Comparison of ENCODE assay signal across 8 cellular contexts in the genomic region with DNA sequence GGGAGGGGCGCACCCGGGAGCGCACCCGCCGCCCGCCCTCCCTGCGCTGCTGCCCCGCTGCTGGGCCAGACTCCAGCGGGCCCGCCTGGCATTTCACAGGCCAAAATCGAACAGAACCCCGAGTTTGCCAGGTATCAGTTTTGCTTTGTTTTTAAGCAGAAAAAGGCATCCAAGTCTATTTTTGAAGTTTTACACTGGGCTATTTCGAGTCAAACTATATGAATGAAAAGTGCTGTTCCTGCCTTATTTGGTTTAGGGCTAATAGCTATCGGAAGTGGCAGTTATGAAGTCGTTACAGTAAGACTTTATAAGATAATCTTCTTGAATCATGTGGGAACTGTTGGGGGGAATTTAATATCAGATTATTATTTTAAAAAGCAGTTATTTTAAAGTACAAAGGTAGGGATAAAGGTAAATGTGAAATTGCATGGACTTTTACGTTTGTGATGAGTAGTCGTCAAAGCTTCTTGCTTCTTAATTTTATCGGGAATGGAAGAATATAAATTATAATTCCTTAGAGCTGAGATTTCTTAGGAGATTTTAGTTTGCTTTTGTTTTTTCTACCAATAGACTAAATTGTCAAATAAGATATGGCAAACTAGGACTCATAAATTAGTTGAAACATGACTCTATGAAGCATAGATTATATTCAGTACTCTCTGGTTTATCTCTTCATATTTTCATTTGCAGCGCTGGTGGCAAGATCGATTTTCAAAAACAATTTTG. TPM values are rescaled to one million over a fixed set of nuclear protein-coding genes. Genes with fewer than 3 reads are reported as not detected.
A peak's percentile ranks its signal among the peaks of the same experiment; 100 is the strongest.
DNase-seq lines count a peak whose midpoint lies in the region; ATAC-seq, FAIRE-seq and TF ChIP-seq lines count a peak whose summit lies in the region.

No MANE protein-coding gene starts in this region.

- ATAC-seq in stimulated activated naive CD8-positive, alpha-beta T cell treated with anti-CD3 and anti-CD28 coated beads, Interleukin-15, Interleukin-2, amounts not matched to agents 100 U/mL and 50 U/mL, for 24 hours: no peak
- no peak for ATAC-seq in activated CD8-positive, alpha-beta T cell treated with anti-CD3 and anti-CD28 coated beads for 36 hours
- ATAC-seq in GM18873 (IDR thresholded peaks at IDR 0.05; ENCODE audit: low FRiP score, unreplicated experiment): no peak

- H3K9me3 Mint-ChIP-seq in stimulated activated naive CD8-positive, alpha-beta T cell treated with anti-CD3 and anti-CD28 coated beads, Interleukin-15, Interleukin-2, amounts not matched to agents 100 ng/mL and 50 ng/mL, for 24 hours: no peaks in the 10 kb centered on the region
- no peaks in the 10 kb centered on the region for H3K9me3 Mint-ChIP-seq in activated CD8-positive, alpha-beta T cell treated with anti-CD3 and anti-CD28 coated beads for 36 hours

- intact Hi-C loops in activated CD8-positive, alpha-beta T cell treated with anti-CD3 and anti-CD28 coated beads for 36 hours (cut with micrococcal nuclease): no loop called here
- intact Hi-C loops in testis (cut with DNase I; ENCODE audit: low total_unique reads): no loop called here

- H3K4me1 ChIP-seq in testis (no peaks in the 10 kb centered on the region), small intestine (ENCODE audit: control insufficient read depth in 2 of 2, insufficient read depth in 1 of 2, low read depth in 1 of 2, low read length in 1 of 2) (no peaks in the 10 kb centered on the region)

- H3K4me3 ChIP-seq in iPS-18c (ENCODE audit: insufficient read depth, low read depth, low read length) (peak overlapping the region; percentile 55), testis (peak overlapping the region; percentile 86 to 95), small intestine (ENCODE audit: low read depth in 1 of 2, low read length in 2 of 2) (peak overlapping the region in 1 of 2 donors; percentile 59)

- H3K36me3 Mint-ChIP-seq in stimulated activated naive CD8-positive, alpha-beta T cell treated with anti-CD3 and anti-CD28 coated beads, Interleukin-15, Interleukin-2, amounts not matched to agents 100 ng/mL and 50 ng/mL, for 24 hours (ENCODE audit: low read depth): no peaks in the 10 kb centered on the region
- H3K36me3 Mint-ChIP-seq in activated CD8-positive, alpha-beta T cell treated with anti-CD3 and anti-CD28 coated beads for 36 hours (ENCODE audit: low read depth): no peaks in the 10 kb centered on the region

- H3K27me3 ChIP-seq in testis: no peaks in the 10 kb centered on the region
- peaks cover 0 to 7% of the 10 kb centered on the region in 2 donors for H3K27me3 ChIP-seq in small intestine (ENCODE audit: control insufficient read depth in 2 of 2, insufficient read depth in 2 of 2, low read length in 2 of 2)

- H3K27ac ChIP-seq in testis: peak overlapping the region; percentile 92 to 94
- no peak overlapping the region for H3K27ac ChIP-seq in small intestine (ENCODE audit: low read depth in 1 of 2, low read length in 1 of 2)

- H3K36me3 ChIP-seq in testis (ENCODE audit: low read depth, missing control alignments): no peaks in the 10 kb centered on the region
- no peaks in the 10 kb centered on the region for H3K36me3 ChIP-seq in small intestine (ENCODE audit: control insufficient read depth in 2 of 2, insufficient read depth in 2 of 2, low read length in 2 of 2)

- POLR2A ChIA-PET in activated CD8-positive, alpha-beta T cell treated with anti-CD3 and anti-CD28 coated beads for 36 hours (lab: Charles Lee): no interaction called here

- H3K27ac Mint-ChIP-seq in stimulated activated naive CD8-positive, alpha-beta T cell treated with anti-CD3 and anti-CD28 coated beads, Interleukin-15, Interleukin-2, amounts not matched to agents 100 ng/mL and 50 ng/mL, for 24 hours: no peak overlapping the region
- no peak overlapping the region for H3K27ac Mint-ChIP-seq in activated CD8-positive, alpha-beta T cell treated with anti-CD3 and anti-CD28 coated beads for 36 hours

- CTCF ChIA-PET in activated CD8-positive, alpha-beta T cell treated with anti-CD3 and anti-CD28 coated beads for 36 hours (lab: Charles Lee): no interaction called here

- TF ChIP-seq POLR2A in testis (IDR thresholded peaks at IDR 0.05): no peak

- peaks cover 51% of the 10 kb centered on the region for H3K27me3 Mint-ChIP-seq in stimulated activated naive CD8-positive, alpha-beta T cell treated with anti-CD3 and anti-CD28 coated beads, Interleukin-15, Interleukin-2, amounts not matched to agents 100 ng/mL and 50 ng/mL, for 24 hours
- peaks cover 47% of the 10 kb centered on the region for H3K27me3 Mint-ChIP-seq in activated CD8-positive, alpha-beta T cell treated with anti-CD3 and anti-CD28 coated beads for 36 hours

- no peaks in the 10 kb centered on the region for H3K9me3 ChIP-seq in iPS-18c (ENCODE audit: control insufficient read depth, insufficient read depth, low read length)
- H3K9me3 ChIP-seq in testis: no peaks in the 10 kb centered on the region
- no peaks in the 10 kb centered on the region for H3K9me3 ChIP-seq in small intestine (ENCODE audit: control insufficient read depth, low read depth)

- no peak for DNase-seq in stimulated activated naive CD8-positive, alpha-beta T cell treated with anti-CD3 and anti-CD28 coated beads, Interleukin-15, Interleukin-2, amounts not matched to agents 100 U/mL and 50 U/mL, for 24 hours
- no peak for DNase-seq in activated CD8-positive, alpha-beta T cell treated with anti-CD3 and anti-CD28 coated beads for 36 hours
- DNase-seq in testis: no peak
- DNase-seq in small intestine: no peak
- DNase-seq in iPS-NIHi7 (ENCODE audit: extremely low spot score): no peak

- no peak for FAIRE-seq in small intestine (lab: Jason Lieb, UNC)

- no peak for TF ChIP-seq CTCF in activated CD8-positive, alpha-beta T cell treated with anti-CD3 and anti-CD28 coated beads for 36 hours (IDR thresholded peaks at IDR 0.05)
- no peak for TF ChIP-seq CTCF in testis (IDR thresholded peaks at IDR 0.05)

- 13% methylated on average over 19 to 20 of the region's 20 CpGs for WGBS in testis, 2 donors
- 15 to 22% (median 18%) methylated on average over 18 to 20 of the region's 20 CpGs for WGBS in small intestine, 3 donors

- H3K4me1 Mint-ChIP-seq in stimulated activated naive CD8-positive, alpha-beta T cell treated with anti-CD3 and anti-CD28 coated beads, Interleukin-15, Interleukin-2, amounts not matched to agents 100 ng/mL and 50 ng/mL, for 24 hours (ENCODE audit: low read depth): peaks cover 6% of the 10 kb centered on the region
- H3K4me1 Mint-ChIP-seq in activated CD8-positive, alpha-beta T cell treated with anti-CD3 and anti-CD28 coated beads for 36 hours (ENCODE audit: low read depth): peaks cover 5% of the 10 kb centered on the region

- peak overlapping the region; percentile 61 for H3K4me3 Mint-ChIP-seq in stimulated activated naive CD8-positive, alpha-beta T cell treated with anti-CD3 and anti-CD28 coated beads, Interleukin-15, Interleukin-2, amounts not matched to agents 100 ng/mL and 50 ng/mL, for 24 hours
- H3K4me3 Mint-ChIP-seq in activated CD8-positive, alpha-beta T cell treated with anti-CD3 and anti-CD28 coated beads for 36 hours: peak overlapping the region; percentile 50

RNA-seq across cellular contexts. Expression of a gene that starts 1.1 kb away (rescaled TPM):
- total RNA-seq in activated CD8-positive, alpha-beta T cell treated with anti-CD3 and anti-CD28 coated beads for 36 hours: not detected
- total RNA-seq in testis: 10 to 100 TPM; 15.1 to 17.2 TPM
- 20.0 TPM for polyA plus RNA-seq in testis (ENCODE audit: insufficient read depth, low read depth, low replicate concordance)
- 10 to 100 TPM in 1 of 3 donors, 1 to 10 TPM in 1, under 1 TPM in 1; 0.89 to 12.7 (median 4.3) TPM for polyA plus RNA-seq in small intestine

Comparison
In these comparisons a context has a peak if more than half of its experiments do, and no peak if none do; other contexts are left out.
1. H3K27ac ChIP-seq: peak in testis (2 of 2); none in small intestine (0 of 2).
2. RNA of a gene that starts 1.1 kb away (total RNA-seq): 15.1 to 17.2 TPM in testis; not detected in activated CD8-positive, alpha-beta T cell treated with anti-CD3 and anti-CD28 coated beads for 36 hours; every median in the first group is over 10 times any median in the second.